10 cellular contexts compared by ENCODE assay signal in the genomic region with DNA sequence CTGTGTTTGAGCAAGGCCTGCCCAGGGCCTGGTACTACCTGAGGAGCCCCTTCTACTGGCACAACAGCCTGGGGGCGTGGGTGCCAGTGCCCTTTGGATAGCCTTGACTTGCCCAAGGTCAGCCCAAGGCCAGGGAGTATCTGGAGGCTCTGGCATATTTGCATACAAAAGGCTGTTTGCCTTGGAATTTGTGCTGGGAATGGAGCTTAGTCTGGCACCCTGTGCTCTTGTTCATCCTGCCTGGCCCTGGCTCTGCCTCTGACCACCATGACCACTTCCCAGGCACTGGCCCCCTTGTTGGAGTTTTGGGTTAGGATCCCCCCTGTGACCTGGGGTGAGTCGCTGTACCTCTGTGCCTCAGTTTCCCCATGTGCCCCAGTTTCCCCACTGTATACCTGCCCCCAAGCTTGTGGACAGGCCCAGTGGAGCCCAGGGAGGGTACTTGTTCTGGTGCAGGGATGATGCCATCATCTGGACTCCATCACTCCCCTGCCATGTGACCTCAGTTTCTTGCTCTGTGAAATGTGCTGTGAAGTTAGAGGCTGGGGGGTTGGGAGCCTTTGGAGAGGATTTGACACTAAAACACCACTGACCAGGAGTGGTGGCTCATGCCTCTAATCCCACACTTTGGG. TPM values are rescaled to one million over a fixed set of nuclear protein-coding genes. Genes with fewer than 3 reads are reported as not detected.
DNase-seq lines count a peak whose midpoint lies in the region; ATAC-seq and TF ChIP-seq lines count a peak whose summit lies in the region.
"Had no signal": no experiment of that assay in that cellular context is flagged by ENCODE, and none has a peak within 500 bp of the region (broad histone marks: within the 10 kb centered on the region; RNA-seq: fewer than 3 reads in every experiment).

No MANE protein-coding gene starts in this region.

- no peak for TF ChIP-seq RAD21 in liver (IDR thresholded peaks at IDR 0.05)

- no peak for TF ChIP-seq EP300 in upper lobe of left lung (IDR thresholded peaks at IDR 0.05)

- peaks cover 27% of the 10 kb centered on the region for H3K36me3 Mint-ChIP-seq in activated naive CD4-positive, alpha-beta T cell treated with anti-CD3 and anti-CD28 coated beads for 36 hours (ENCODE audit: low read depth)

- no peak for TF ChIP-seq CTCF in SU-DHL-6 (IDR thresholded peaks at IDR 0.05; ENCODE audit: insufficient read depth, low read length, poor library complexity, severe bottlenecking)
- no peak for TF ChIP-seq CTCF in liver (IDR thresholded peaks at IDR 0.05; ENCODE audit: low read depth, low read length, missing input control)
- no peak for TF ChIP-seq CTCF in upper lobe of left lung (IDR thresholded peaks at IDR 0.05)

- H3K36me3 ChIP-seq in SU-DHL-6 (ENCODE audit: low read length) (no peaks in the 10 kb centered on the region), liver (ENCODE audit: control insufficient read depth in 4 of 4, insufficient read depth in 3 of 4, low read depth in 1 of 4, low read length in 3 of 4) (no peaks in the 10 kb centered on the region), upper lobe of left lung (no peaks in the 10 kb centered on the region)

- H3K79me2 ChIP-seq in SU-DHL-6 (ENCODE audit: insufficient read depth, low read length): no peaks in the 10 kb centered on the region

- no peaks in the 10 kb centered on the region for H3K9me3 ChIP-seq in SU-DHL-6 (ENCODE audit: insufficient read depth, low read length)
- H3K9me3 ChIP-seq in liver (ENCODE audit: control insufficient read depth in 4 of 4, low read length in 3 of 4): no peaks in the 10 kb centered on the region
- H3K9me3 ChIP-seq in upper lobe of left lung: no peaks in the 10 kb centered on the region

- H3K4me3 ChIP-seq in SU-DHL-6 (ENCODE audit: insufficient read depth, low read length, poor library complexity, severe bottlenecking) (no peak overlapping the region), liver (ENCODE audit: low read depth in 1 of 3, low read length in 3 of 3) (no peak overlapping the region), upper lobe of left lung (peak overlapping the region in 2 of 4 donors; percentile 64 to 66)

- intact Hi-C loops in activated naive CD4-positive, alpha-beta T cell treated with anti-CD3 and anti-CD28 coated beads for 36 hours (cut with micrococcal nuclease): loop anchor here (1.0 to 10.0 kb wide), 3 partner anchors 19 to 735 kb away; a partner anchor contains a TSS

- H2AFZ ChIP-seq in SU-DHL-6 (ENCODE audit: low read depth, low read length, severe bottlenecking): no peak overlapping the region

- 73% methylated on average over 2 of the region's 2 CpGs for WGBS in liver
- WGBS in upper lobe of left lung, 2 donors: 86% methylated on average over 1 to 2 of the region's 2 CpGs

- no peaks in the 10 kb centered on the region for H3K27me3 ChIP-seq in SU-DHL-6 (ENCODE audit: low read length)
- no peaks in the 10 kb centered on the region for H3K27me3 ChIP-seq in liver (ENCODE audit: control insufficient read depth in 4 of 4, insufficient read depth in 4 of 4, low read length in 3 of 4)
- H3K27me3 ChIP-seq in upper lobe of left lung: no peaks in the 10 kb centered on the region

- peak overlapping the region; percentile 93 for H3K4me3 Mint-ChIP-seq in activated naive CD4-positive, alpha-beta T cell treated with anti-CD3 and anti-CD28 coated beads for 36 hours

- TF ChIP-seq POLR2A in upper lobe of left lung (IDR thresholded peaks at IDR 0.05): no peak

- no peak for DNase-seq in activated naive CD4-positive, alpha-beta T cell treated with anti-CD3 and anti-CD28 coated beads for 36 hours
- no peak for DNase-seq in activated naive CD4-positive, alpha-beta T cell treated with anti-CD3 and anti-CD28 coated beads, Interleukin-2, amount 50 U/mL, for 16 hours
- no peak for DNase-seq in upper lobe of left lung
- DNase-seq in central memory CD4-positive, alpha-beta T cell: no peak
- DNase-seq in stimulated activated CD8-positive, alpha-beta memory T cell treated with anti-CD3 and anti-CD28 coated beads, Interleukin-4, amount 100 ng/mL, for 48 hours: no peak
- DNase-seq: NCI-H82, T1000 had no signal

- peaks cover 64% of the 10 kb centered on the region for H3K4me1 Mint-ChIP-seq in activated naive CD4-positive, alpha-beta T cell treated with anti-CD3 and anti-CD28 coated beads for 36 hours (ENCODE audit: low read depth)

- H3K4me1 ChIP-seq in liver (ENCODE audit: control insufficient read depth in 4 of 4, insufficient read depth in 4 of 4, low read length in 3 of 4) (peaks cover 9 to 40% (median 30%) of the 10 kb centered on the region in 4 donors), upper lobe of left lung (peaks cover 16 to 33% (median 30%) of the 10 kb centered on the region in 4 donors)

- peaks cover 17% of the 10 kb centered on the region for H3F3A ChIP-seq in SU-DHL-6 (ENCODE audit: insufficient read depth)

- H4K20me1 ChIP-seq in SU-DHL-6 (ENCODE audit: low read depth, low read length): no peaks in the 10 kb centered on the region

- no peak overlapping the region for H3K9ac ChIP-seq in SU-DHL-6 (ENCODE audit: low read length)
- no peak overlapping the region for H3K9ac ChIP-seq in liver (ENCODE audit: low read depth in 1 of 2, low read length in 2 of 2)

- H3K27me3 Mint-ChIP-seq in activated naive CD4-positive, alpha-beta T cell treated with anti-CD3 and anti-CD28 coated beads for 36 hours (ENCODE audit: low read depth): no peaks in the 10 kb centered on the region

- ATAC-seq in upper lobe of left lung (ENCODE audit: low FRiP score in 2 of 2) (no peak), GM21717 (IDR thresholded peaks at IDR 0.05; ENCODE audit: unreplicated experiment) (no peak)

- no peaks in the 10 kb centered on the region for H3K9me2 ChIP-seq in SU-DHL-6 (replicated peaks; ENCODE audit: insufficient read depth, low read length)

- H3K27ac ChIP-seq in SU-DHL-6 (ENCODE audit: low read depth, low read length) (no peak overlapping the region), liver (ENCODE audit: low read depth in 1 of 2, low read length in 2 of 2) (peak overlapping the region; percentile 39 to 62), upper lobe of left lung (peak overlapping the region in 3 of 4 donors; percentile 8 to 87 (median 73))

- CTCF ChIA-PET in activated naive CD4-positive, alpha-beta T cell treated with anti-CD3 and anti-CD28 coated beads for 36 hours (lab: Charles Lee): interaction anchor here (0.6 to 2.6 kb wide), 6 partner anchors 22 to 423 kb away, joined by 3 to 12 read pairs (median 4); no protein-coding TSS in a partner anchor

- no peaks in the 10 kb centered on the region for H3K9me3 Mint-ChIP-seq in activated naive CD4-positive, alpha-beta T cell treated with anti-CD3 and anti-CD28 coated beads for 36 hours

- H3K4me2 ChIP-seq in SU-DHL-6 (ENCODE audit: low read depth, low read length, poor library complexity, severe bottlenecking): peak overlapping the region; percentile 59

- peak overlapping the region; percentile 99 for H3K27ac Mint-ChIP-seq in activated naive CD4-positive, alpha-beta T cell treated with anti-CD3 and anti-CD28 coated beads for 36 hours

TF ChIP-seq in liver, 16 proteins besides CTCF, POLR2A, EP300 and RAD21:
- TF ChIP-seq, protein P1, sequence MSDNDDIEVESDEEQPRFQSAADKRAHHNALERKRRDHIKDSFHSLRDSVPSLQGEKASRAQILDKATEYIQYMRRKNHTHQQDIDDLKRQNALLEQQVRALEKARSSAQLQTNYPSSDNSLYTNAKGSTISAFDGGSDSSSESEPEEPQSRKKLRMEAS (IDR thresholded peaks at IDR 0.05): no peak
TF ChIP-seq in liver: peak in this region for 0.

RNA-seq across cellular contexts. Expression of a gene that starts 1.6 kb away (rescaled TPM):
- 10 to 100 TPM; 62.7 to 68.3 TPM for total RNA-seq in activated naive CD4-positive, alpha-beta T cell treated with anti-CD3 and anti-CD28 coated beads for 36 hours
- total RNA-seq in liver: 1 to 10 TPM; 4.1 to 9.7 TPM
- 10 to 100 TPM; 13.9 to 19.2 TPM for polyA plus RNA-seq in liver
- total RNA-seq in upper lobe of left lung: 10 to 100 TPM in 1 of 6 donors, 1 to 10 TPM in 5; 3.9 to 17.8 (median 5.2) TPM

RNA-seq across cellular contexts. Expression of a gene that starts 35.9 kb away (rescaled TPM):
- 10 to 100 TPM; 51.4 to 52.0 TPM for total RNA-seq in activated naive CD4-positive, alpha-beta T cell treated with anti-CD3 and anti-CD28 coated beads for 36 hours
- total RNA-seq in liver (10 to 100 TPM; 13.0 to 15.5 TPM), upper lobe of left lung (10 to 100 TPM; 34.7 to 92.3 (median 41.7) TPM)
- 10 to 100 TPM; 17.2 to 18.2 TPM for polyA plus RNA-seq in liver
